ENCODE assay signal across 1 cellular context in genomic region chr3:77147836-77148578, GRCh38.
TF ChIP-seq lines count a peak whose summit lies in the region.

No MANE protein-coding gene starts in this region.

TF ChIP-seq in GM23338, 12 proteins besides CTCF, POLR2A, EP300 and RAD21 (continued from another document):
- no peak for TF ChIP-seq ZNF462 (CRISPR knock-in tag; IDR thresholded peaks at IDR 0.05)
